Comparison of ENCODE assay signal across 1 cellular context in the genomic region with DNA sequence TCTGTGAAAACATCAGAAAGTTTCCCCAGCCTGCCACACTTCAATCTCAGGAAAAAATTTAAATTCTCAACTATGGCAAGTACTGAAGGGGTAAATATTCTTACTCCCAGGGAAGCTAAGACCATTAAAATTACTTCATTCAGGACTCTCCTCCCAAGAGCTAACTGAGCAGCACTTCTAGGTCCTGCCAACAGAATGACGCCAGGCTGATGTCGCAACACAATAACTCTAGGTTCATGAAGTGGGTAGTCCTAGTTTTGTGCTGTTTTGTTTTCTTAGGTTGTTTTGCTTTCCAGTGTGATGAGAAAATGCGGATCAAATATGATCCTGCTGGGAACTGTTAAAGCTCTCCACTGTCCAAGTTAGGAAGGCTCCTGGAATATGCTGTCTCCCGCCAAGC.
TF ChIP-seq lines count a peak whose summit lies in the region.

No MANE protein-coding gene starts in this region.

TF ChIP-seq in K562, 482 proteins besides CTCF, POLR2A, EP300 and RAD21 (continued from another document):
- TF ChIP-seq, protein P1, sequence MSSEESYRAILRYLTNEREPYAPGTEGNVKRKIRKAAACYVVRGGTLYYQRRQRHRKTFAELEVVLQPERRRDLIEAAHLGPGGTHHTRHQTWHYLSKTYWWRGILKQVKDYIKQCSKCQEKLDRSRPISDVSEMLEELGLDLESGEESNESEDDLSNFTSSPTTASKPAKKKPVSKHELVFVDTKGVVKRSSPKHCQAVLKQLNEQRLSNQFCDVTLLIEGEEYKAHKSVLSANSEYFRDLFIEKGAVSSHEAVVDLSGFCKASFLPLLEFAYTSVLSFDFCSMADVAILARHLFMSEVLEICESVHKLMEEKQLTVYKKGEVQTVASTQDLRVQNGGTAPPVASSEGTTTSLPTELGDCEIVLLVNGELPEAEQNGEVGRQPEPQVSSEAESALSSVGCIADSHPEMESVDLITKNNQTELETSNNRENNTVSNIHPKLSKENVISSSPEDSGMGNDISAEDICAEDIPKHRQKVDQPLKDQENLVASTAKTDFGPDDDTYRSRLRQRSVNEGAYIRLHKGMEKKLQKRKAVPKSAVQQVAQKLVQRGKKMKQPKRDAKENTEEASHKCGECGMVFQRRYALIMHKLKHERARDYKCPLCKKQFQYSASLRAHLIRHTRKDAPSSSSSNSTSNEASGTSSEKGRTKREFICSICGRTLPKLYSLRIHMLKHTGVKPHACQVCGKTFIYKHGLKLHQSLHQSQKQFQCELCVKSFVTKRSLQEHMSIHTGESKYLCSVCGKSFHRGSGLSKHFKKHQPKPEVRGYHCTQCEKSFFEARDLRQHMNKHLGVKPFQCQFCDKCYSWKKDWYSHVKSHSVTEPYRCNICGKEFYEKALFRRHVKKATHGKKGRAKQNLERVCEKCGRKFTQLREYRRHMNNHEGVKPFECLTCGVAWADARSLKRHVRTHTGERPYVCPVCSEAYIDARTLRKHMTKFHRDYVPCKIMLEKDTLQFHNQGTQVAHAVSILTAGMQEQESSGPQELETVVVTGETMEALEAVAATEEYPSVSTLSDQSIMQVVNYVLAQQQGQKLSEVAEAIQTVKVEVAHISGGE (CRISPR knock-in tag; IDR thresholded peaks at IDR 0.05) = no peak
- TF ChIP-seq MAFK (IDR thresholded peaks at IDR 0.05; ENCODE audit: low read length) (no peak), CEBPB (tag; IDR thresholded peaks at IDR 0.05) (peak; percentile 71), CHCHD3 (CRISPR knock-in tag; IDR thresholded peaks at IDR 0.05) (no peak), MXI1 (IDR thresholded peaks at IDR 0.05; ENCODE audit: low read depth, low read length) (no peak), ETV1 (tag; conservative IDR thresholded peaks at IDR 0.05; ENCODE audit: low read depth) (no peak), SLC30A9 (CRISPR knock-in tag; IDR thresholded peaks at IDR 0.05) (no peak)
- TF ChIP-seq, protein P2, sequence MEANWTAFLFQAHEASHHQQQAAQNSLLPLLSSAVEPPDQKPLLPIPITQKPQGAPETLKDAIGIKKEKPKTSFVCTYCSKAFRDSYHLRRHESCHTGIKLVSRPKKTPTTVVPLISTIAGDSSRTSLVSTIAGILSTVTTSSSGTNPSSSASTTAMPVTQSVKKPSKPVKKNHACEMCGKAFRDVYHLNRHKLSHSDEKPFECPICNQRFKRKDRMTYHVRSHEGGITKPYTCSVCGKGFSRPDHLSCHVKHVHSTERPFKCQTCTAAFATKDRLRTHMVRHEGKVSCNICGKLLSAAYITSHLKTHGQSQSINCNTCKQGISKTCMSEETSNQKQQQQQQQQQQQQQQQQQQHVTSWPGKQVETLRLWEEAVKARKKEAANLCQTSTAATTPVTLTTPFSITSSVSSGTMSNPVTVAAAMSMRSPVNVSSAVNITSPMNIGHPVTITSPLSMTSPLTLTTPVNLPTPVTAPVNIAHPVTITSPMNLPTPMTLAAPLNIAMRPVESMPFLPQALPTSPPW (CRISPR knock-in tag; IDR thresholded peaks at IDR 0.05) = no peak
